In genomic region chr2:120565929-120566328, GRCh38 we compare ENCODE assay signal across 18 cellular contexts.
"Had no signal": no experiment of that assay in that cellular context is flagged by ENCODE, and none has a peak within 500 bp of the region (broad histone marks: within the 10 kb centered on the region; RNA-seq: fewer than 3 reads in every experiment).

No MANE protein-coding gene starts in this region.

- H3K36me3 ChIP-seq: esophagus squamous epithelium, thyroid gland, uterus had no signal

- FAIRE-seq: TTC549 had no signal

- H3K4me3 Mint-ChIP-seq: activated CD4-positive, alpha-beta memory T cell treated with anti-CD3 and anti-CD28 coated beads, Interleukin-2, amount 10 ng/mL, durations not matched to agents 7 days and 5 days; activated naive CD4-positive, alpha-beta T cell treated with anti-CD3 and anti-CD28 coated beads, Interleukin-2, amount 50 U/mL, for 24 hours; activated T-cell treated with anti-CD3 and anti-CD28 coated beads, Interleukin-2, amount 50 U/mL, for 24 hours; central memory CD8-positive, alpha-beta T cell; naive thymus-derived CD4-positive, alpha-beta T cell; WTC11 had no signal

- H3K4me1 Mint-ChIP-seq: activated CD4-positive, alpha-beta memory T cell treated with anti-CD3 and anti-CD28 coated beads, Interleukin-2, amount 10 ng/mL, durations not matched to agents 7 days and 5 days; activated naive CD4-positive, alpha-beta T cell treated with anti-CD3 and anti-CD28 coated beads, Interleukin-2, amount 50 U/mL, for 24 hours; central memory CD8-positive, alpha-beta T cell; naive thymus-derived CD4-positive, alpha-beta T cell had no signal

- H3K4me3 ChIP-seq: esophagus squamous epithelium, thyroid gland, uterus had no signal

- H3K9me3 Mint-ChIP-seq: activated CD4-positive, alpha-beta memory T cell treated with anti-CD3 and anti-CD28 coated beads, Interleukin-2, amount 10 ng/mL, durations not matched to agents 7 days and 5 days; activated naive CD4-positive, alpha-beta T cell treated with anti-CD3 and anti-CD28 coated beads, Interleukin-2, amount 50 U/mL, for 24 hours; activated T-cell treated with anti-CD3 and anti-CD28 coated beads, Interleukin-2, amount 50 U/mL, for 24 hours; central memory CD8-positive, alpha-beta T cell; naive thymus-derived CD4-positive, alpha-beta T cell; WTC11 had no signal

- H3K9me3 ChIP-seq: esophagus squamous epithelium, thyroid gland, uterus had no signal

- ATAC-seq: naive thymus-derived CD4-positive, alpha-beta T cell; WTC11 had no signal

- H3K27me3 ChIP-seq: thyroid gland, uterus had no signal

- H3K9ac ChIP-seq: parathyroid adenoma had no signal

- H3K36me3 Mint-ChIP-seq: activated naive CD4-positive, alpha-beta T cell treated with anti-CD3 and anti-CD28 coated beads, Interleukin-2, amount 50 U/mL, for 24 hours; naive thymus-derived CD4-positive, alpha-beta T cell; WTC11 had no signal

- H3K79me2 ChIP-seq: parathyroid adenoma had no signal

- DNase-seq: activated CD4-positive, alpha-beta memory T cell treated with anti-CD3 and anti-CD28 coated beads, Interleukin-2, amount 10 ng/mL, durations not matched to agents 7 days and 5 days; activated CD4-positive, alpha-beta T cell treated with anti-CD3 and anti-CD28 coated beads for 4 hours; activated effector memory CD4-positive, alpha-beta T cell treated with Interleukin-2 at 50 U/mL for 16 hours; activated T-cell treated with anti-CD3 and anti-CD28 coated beads, Interleukin-2, amount 50 U/mL, for 24 hours; effector CD8-positive, alpha-beta T cell; esophagus squamous epithelium; foreskin fibroblast; mammary epithelial cell; naive thymus-derived CD4-positive, alpha-beta T cell; retina; SW 1271 had no signal

- H3K4me1 ChIP-seq: parathyroid adenoma, uterus had no signal

- H3K27ac Mint-ChIP-seq: activated CD4-positive, alpha-beta memory T cell treated with anti-CD3 and anti-CD28 coated beads, Interleukin-2, amount 10 ng/mL, durations not matched to agents 7 days and 5 days; activated naive CD4-positive, alpha-beta T cell treated with anti-CD3 and anti-CD28 coated beads, Interleukin-2, amount 50 U/mL, for 24 hours; activated T-cell treated with anti-CD3 and anti-CD28 coated beads, Interleukin-2, amount 50 U/mL, for 24 hours; naive thymus-derived CD4-positive, alpha-beta T cell; WTC11 had no signal

- H2AFZ ChIP-seq: parathyroid adenoma had no signal

- H3K27ac ChIP-seq: parathyroid adenoma, thyroid gland, uterus had no signal

- H3K27me3 Mint-ChIP-seq: activated CD4-positive, alpha-beta memory T cell treated with anti-CD3 and anti-CD28 coated beads, Interleukin-2, amount 10 ng/mL, durations not matched to agents 7 days and 5 days; activated T-cell treated with anti-CD3 and anti-CD28 coated beads, Interleukin-2, amount 50 U/mL, for 24 hours had no signal
